In genomic region chr10:119644215-119644826, GRCh38 we compare ENCODE assay signal across 2 cellular contexts.
TF ChIP-seq lines count a peak whose summit lies in the region.

No MANE protein-coding gene starts in this region.

TF ChIP-seq in HCT116, 20 proteins besides CTCF, POLR2A, EP300 and RAD21:
- no peak for TF ChIP-seq FOSL1 (IDR thresholded peaks at IDR 0.05; ENCODE audit: low read depth)
- TF ChIP-seq TCF7L2 (IDR thresholded peaks at IDR 0.05; ENCODE audit: borderline replicate concordance, extremely low read depth, insufficient read depth, insufficient read length): no peak
- no peak for TF ChIP-seq ZNF274 (IDR thresholded peaks at IDR 0.05; ENCODE audit: low read depth, low read length)
- TF ChIP-seq SP1 (IDR thresholded peaks at IDR 0.05; ENCODE audit: low read depth): no peak
- no peak for TF ChIP-seq MAX (IDR thresholded peaks at IDR 0.05)
- no peak for TF ChIP-seq SRF (IDR thresholded peaks at IDR 0.05; ENCODE audit: low read depth)
- no peak for TF ChIP-seq ZFX (IDR thresholded peaks at IDR 0.05)
- no peak for TF ChIP-seq EGR1 (IDR thresholded peaks at IDR 0.05; ENCODE audit: low read depth)
- TF ChIP-seq JUND (IDR thresholded peaks at IDR 0.05): no peak
- no peak for TF ChIP-seq EZH2 (IDR thresholded peaks at IDR 0.05)
- TF ChIP-seq SIN3A (IDR thresholded peaks at IDR 0.05; ENCODE audit: low read depth): no peak
- no peak for TF ChIP-seq CBX3 (IDR thresholded peaks at IDR 0.05; ENCODE audit: low read depth)
- no peak for TF ChIP-seq ZBTB33 (IDR thresholded peaks at IDR 0.05; ENCODE audit: extremely low read depth, insufficient replicate concordance, low read length)
- TF ChIP-seq ATF3 (IDR thresholded peaks at IDR 0.05): no peak

TF ChIP-seq in GM12878, 131 proteins besides CTCF, POLR2A, EP300 and RAD21:
- TF ChIP-seq IKZF2 (IDR thresholded peaks at IDR 0.05): no peak
- TF ChIP-seq CEBPB (IDR thresholded peaks at IDR 0.05; ENCODE audit: borderline replicate concordance in 1 of 2, low read depth in 2 of 2, low read length in 2 of 2): no peak
- TF ChIP-seq MAX (IDR thresholded peaks at IDR 0.05; ENCODE audit: low read depth, low read length): no peak
- TF ChIP-seq IKZF1 (conservative IDR thresholded peaks at IDR 0.05): no peak
- TF ChIP-seq CUX1 (IDR thresholded peaks at IDR 0.05; ENCODE audit: insufficient replicate concordance, low read depth, low read length): no peak
- no peak for TF ChIP-seq USF1 (IDR thresholded peaks at IDR 0.05; ENCODE audit: borderline replicate concordance, extremely low read length, insufficient read depth, low read depth, low read length)
- TF ChIP-seq RBBP5 (conservative IDR thresholded peaks at IDR 0.05): no peak
- no peak for TF ChIP-seq SMARCA5 (IDR thresholded peaks at IDR 0.05)
- TF ChIP-seq CHD1 (IDR thresholded peaks at IDR 0.05; ENCODE audit: low read depth, low read length): no peak
TF ChIP-seq in GM12878: peak in this region for 0.
